In genomic region chr3:28348637-28349396, GRCh38 we compare ENCODE assay signal across 8 cellular contexts. TPM values are rescaled to one million over a fixed set of nuclear protein-coding genes. Genes with fewer than 3 reads are reported as not detected.
DNase-seq lines count a peak whose midpoint lies in the region; ATAC-seq, FAIRE-seq and TF ChIP-seq lines count a peak whose summit lies in the region.

Gene AZI2 (minus strand): TSS chr3:28348824. CDS start chr3:28340617, 8,207 bp downstream.
Gene ZCWPW2 (plus strand): TSS chr3:28348721. CDS start chr3:28413069, 64,348 bp downstream.

- H3K9ac ChIP-seq in HepG2 (ENCODE audit: insufficient read depth, low read depth, low read length): peak within 1 kb of the TSS; percentile 86

- H3K4me3 ChIP-seq in HepG2 (replicated peaks in 1 of 3; ENCODE audit: insufficient read depth in 1 of 3, low read depth in 2 of 3, low read length in 3 of 3): peak within 1 kb of the TSS; percentile 76 to 94 (median 93)

- intact Hi-C loops in dendritic cell treated with granulocyte-macrophage colony-stimulating factor and Interleukin-4, amounts not matched to agents 40 ng/mL and 50 ng/mL, for 4 days (cut with micrococcal nuclease): loop anchor here (1.0 to 2.0 kb wide), 2 partner anchors 27 to 104 kb away; no protein-coding TSS in a partner anchor
- intact Hi-C loops in HepG2 (cut with micrococcal nuclease; ENCODE audit: unreplicated experiment): loop anchor here (5.0 to 10.0 kb wide), 3 partner anchors 107 to 987 kb away; partner anchors contain the start of gene CMC1

- peak within 1 kb of the TSS; percentile 100 for H3K27ac Mint-ChIP-seq in dendritic cell treated with granulocyte-macrophage colony-stimulating factor and Interleukin-4, amounts not matched to agents 40 ng/mL and 50 ng/mL, for 4 days

- 2% methylated on average over 39 of the region's 79 CpGs for WGBS in HepG2 (ENCODE audit: low lambda C conversion rate)

- peak; percentile 68 for FAIRE-seq in HepG2 (lab: Jason Lieb, UNC)

- H3K27me3 Mint-ChIP-seq in dendritic cell treated with granulocyte-macrophage colony-stimulating factor and Interleukin-4, amounts not matched to agents 40 ng/mL and 50 ng/mL, for 4 days: no peaks in the 10 kb centered on the region

- TF ChIP-seq CTCF in C4-2B (conservative IDR thresholded peaks at IDR 0.05) (peak; percentile 24), HepG2 (CRISPR knock-in tag; IDR thresholded peaks at IDR 0.05) (peak; percentile 61)

- H4K20me1 ChIP-seq in HepG2 (ENCODE audit: insufficient read depth, low read length): no peaks in the 10 kb centered on the region; the same call in 1 of the 2 replicates

- TF ChIP-seq RAD21 in HepG2 (CRISPR knock-in tag; IDR thresholded peaks at IDR 0.05): no peak; the same call in 1 of the 2 replicates

- H3K4me2 ChIP-seq in HepG2 (ENCODE audit: low read depth, low read length): peak within 1 kb of the TSS; percentile 76

- ATAC-seq in GM19328 (IDR thresholded peaks at IDR 0.05; ENCODE audit: unreplicated experiment) (peak; percentile 91), HG03520 (IDR thresholded peaks at IDR 0.05; ENCODE audit: unreplicated experiment) (peak; percentile 85), HepG2 (peak; percentile 91)

- POLR2A ChIA-PET in HepG2 (lab: Yijun Ruan, JAX): interaction anchor here (0.7 to 1.9 kb wide), 13 partner anchors 9 to 864 kb away, joined by 3 to 15 read pairs (median 5); partner anchors contain the start of genes CMC1, EOMES and SLC4A7

- H3K4me1 ChIP-seq in HepG2 (ENCODE audit: insufficient read depth, low read length): peaks cover 36% of the 10 kb centered on the region

- peak within 1 kb of the TSS; percentile 93 for H2AFZ ChIP-seq in HepG2 (ENCODE audit: low read length)

- peaks cover 37% of the 10 kb centered on the region for H3K4me1 Mint-ChIP-seq in dendritic cell treated with granulocyte-macrophage colony-stimulating factor and Interleukin-4, amounts not matched to agents 40 ng/mL and 50 ng/mL, for 4 days (ENCODE audit: low read depth)

- in situ Hi-C loops in HepG2 (cut with HindIII; ENCODE audit: extremely low pct_ligation_motif_present, low pct_unique_long_range_greater_than_20kb): no loop called here

- peaks cover 49% of the 10 kb centered on the region for H3K79me2 ChIP-seq in HepG2 (ENCODE audit: insufficient read depth, low read length)

- peak; percentile 89 for DNase-seq in NCI-H526 treated with DMSO at 0.1 percent for 48 hours (lab: John Stamatoyannopoulos, UW)
- peak; percentile 90 for DNase-seq in activated CD4-positive, alpha-beta T cell treated with anti-CD3 and anti-CD28 coated beads, Interleukin-2, amount 50 U/mL, for 1 hour
- DNase-seq in HepG2 (ENCODE audit: low spot score): peak; percentile 89
- DNase-seq in stimulated activated CD4-positive, alpha-beta T cell treated with anti-CD3 and anti-CD28 coated beads, Interleukin-4, amount 100 ng/mL, for 1 hour: peak; percentile 91

- BruUV-seq in HepG2 (replicated peaks; lab: Mats Ljungman, UMichigan): no TSS peak

- H3K36me3 ChIP-seq in HepG2 (replicated peaks in 1 of 2; ENCODE audit: control insufficient read depth in 1 of 2, insufficient read depth in 2 of 2, low read length in 2 of 2): no peaks in the 10 kb centered on the region

- CTCF ChIA-PET in HepG2 (lab: Yijun Ruan, JAX; ENCODE audit: low intra/inter-chr PET ratio, low total read pairs): no interaction called here

- peak within 1 kb of the TSS; percentile 88 for H3K27ac ChIP-seq in C4-2B
- H3K27ac ChIP-seq in HepG2 (ENCODE audit: extremely low read length, insufficient read depth, low read length): peak within 1 kb of the TSS; percentile 96

- TF ChIP-seq POLR2A in HepG2 (IDR thresholded peaks at IDR 0.05; ENCODE audit: insufficient read depth in 1 of 2, low read depth in 2 of 2, low read length in 2 of 2): peak; percentile 73 to 75

- H3K4me3 Mint-ChIP-seq in dendritic cell treated with granulocyte-macrophage colony-stimulating factor and Interleukin-4, amounts not matched to agents 40 ng/mL and 50 ng/mL, for 4 days: peak within 1 kb of the TSS; percentile 95

- peaks cover 51% of the 10 kb centered on the region for H3K36me3 Mint-ChIP-seq in dendritic cell treated with granulocyte-macrophage colony-stimulating factor and Interleukin-4, amounts not matched to agents 40 ng/mL and 50 ng/mL, for 4 days (ENCODE audit: low read depth)

- peaks cover 19% of the 10 kb centered on the region for H3K9me3 Mint-ChIP-seq in dendritic cell treated with granulocyte-macrophage colony-stimulating factor and Interleukin-4, amounts not matched to agents 40 ng/mL and 50 ng/mL, for 4 days

- H3K27me3 ChIP-seq in HepG2 (ENCODE audit: control insufficient read depth in 1 of 2, insufficient read depth in 2 of 2, low read length in 2 of 2): no peaks in the 10 kb centered on the region

- no peaks in the 10 kb centered on the region for H3K9me3 ChIP-seq in HepG2 (ENCODE audit: low read length)

- no peak for TF ChIP-seq EP300 in HepG2 (IDR thresholded peaks at IDR 0.05; ENCODE audit: low read depth in 2 of 2, low read length in 2 of 2)
- TF ChIP-seq EP300 in HepG2 (CRISPR knock-in tag; IDR thresholded peaks at IDR 0.05; ENCODE audit: borderline replicate concordance): peak; percentile 12; the same call in 1 of the 2 replicates

TF ChIP-seq in HepG2, 621 proteins besides CTCF, POLR2A, EP300 and RAD21 (continues in another document):
- TF ChIP-seq LCORL (IDR thresholded peaks at IDR 0.05) (no peak), LCORL (CRISPR knock-in tag; IDR thresholded peaks at IDR 0.05) (peak; percentile 49; the same call in 1 of the 2 replicates), MED8 (CRISPR knock-in tag; IDR thresholded peaks at IDR 0.05; ENCODE audit: insufficient replicate concordance) (peak; percentile 88), TOPORS (CRISPR knock-in tag; IDR thresholded peaks at IDR 0.05) (no peak), TBP (CRISPR knock-in tag; IDR thresholded peaks at IDR 0.05) (no peak), ZFAT (CRISPR knock-in tag; conservative IDR thresholded peaks at IDR 0.05) (no peak), ZNF296 (CRISPR knock-in tag; conservative IDR thresholded peaks at IDR 0.05) (no peak), ZNF740 (CRISPR knock-in tag; IDR thresholded peaks at IDR 0.05) (peak; percentile 71; the same call in 1 of the 2 replicates), DPF2 (CRISPR knock-in tag; IDR thresholded peaks at IDR 0.05; ENCODE audit: borderline replicate concordance, low read depth) (no peak), ATRX (CRISPR knock-in tag; IDR thresholded peaks at IDR 0.05; ENCODE audit: borderline replicate concordance) (no peak)

RNA-seq across cellular contexts. Expression of gene AZI2, which starts in this region (rescaled TPM):
- 43.7 and 48.4 TPM in 2 replicates for total RNA-seq in HepG2 (2016; rRNA removed; fragmentation: Illumina TruSeq; extraction: Trizol)
- total RNA-seq in HepG2 (2016; cell fraction: cytosol; rRNA removed; fragmentation: Illumina TruSeq; extraction: Trizol; ENCODE audit: low read depth): 20.5 and 21.3 TPM in 2 replicates
- 44.0 and 46.7 TPM in 2 replicates for total RNA-seq in HepG2 (2016; cell fraction: insoluble cytoplasmic fraction; rRNA removed; fragmentation: Illumina TruSeq; extraction: Trizol)
- 52.1 and 54.6 TPM in 2 replicates for total RNA-seq in HepG2 (2016; cell fraction: membrane; rRNA removed; fragmentation: Illumina TruSeq; extraction: Trizol)
- 36.4 and 39.6 TPM in 2 replicates for total RNA-seq in HepG2 (2016; cell fraction: nucleus; rRNA removed; fragmentation: Illumina TruSeq; extraction: Trizol)
- polyA plus RNA-seq in HepG2 (2011; rRNA removed): 38.2 and 49.8 TPM in 2 replicates
- polyA plus RNA-seq in HepG2 (2011; cell fraction: cytosol; rRNA removed): 22.8 and 24.7 TPM in 2 replicates
- polyA plus RNA-seq in HepG2 (2011; cell fraction: nucleus; rRNA removed): 38.0 and 42.2 TPM in 2 replicates
- polyA plus RNA-seq in HepG2 (2012): 45.5 and 51.6 TPM in 2 replicates
- polyA plus RNA-seq in HepG2 (2016; cell fraction: cytosol; fragmentation: Illumina TruSeq; extraction: Trizol; ENCODE audit: low read depth): 23.5 and 30.9 TPM in 2 replicates
- 59.9 and 65.2 TPM in 2 replicates for polyA plus RNA-seq in HepG2 (2016; cell fraction: insoluble cytoplasmic fraction; fragmentation: Illumina TruSeq; extraction: Trizol; ENCODE audit: low read depth)
- 52.0 and 57.2 TPM in 2 replicates for polyA plus RNA-seq in HepG2 (2016; cell fraction: membrane; fragmentation: Illumina TruSeq; extraction: Trizol; ENCODE audit: low read depth)
- polyA plus RNA-seq in HepG2 (2016; cell fraction: nucleus; fragmentation: Illumina TruSeq; extraction: Trizol; ENCODE audit: insufficient read depth, low read depth): 46.5 and 51.3 TPM in 2 replicates
- 9.4 and 12.6 TPM in 2 replicates for polyA minus RNA-seq in HepG2 (2011; rRNA and poly(A)+ RNA removed; ENCODE audit: low replicate concordance)
- polyA minus RNA-seq in HepG2 (2011; cell fraction: cytosol; rRNA and poly(A)+ RNA removed): 26.1 and 30.8 TPM in 2 replicates
- polyA minus RNA-seq in HepG2 (2011; cell fraction: nucleus; rRNA and poly(A)+ RNA removed): 90.8 and 117 TPM in 2 replicates

RNA-seq across cellular contexts. Expression of gene ZCWPW2, which starts in this region (rescaled TPM):
- total RNA-seq in HepG2 (2016; rRNA removed; fragmentation: Illumina TruSeq; extraction: Trizol): 0.46 and 0.53 TPM in 2 replicates
- 0.18 and 0.30 TPM in 2 replicates for total RNA-seq in HepG2 (2016; cell fraction: cytosol; rRNA removed; fragmentation: Illumina TruSeq; extraction: Trizol; ENCODE audit: low read depth)
- 0.35 and 0.40 TPM in 2 replicates for total RNA-seq in HepG2 (2016; cell fraction: insoluble cytoplasmic fraction; rRNA removed; fragmentation: Illumina TruSeq; extraction: Trizol)
- total RNA-seq in HepG2 (2016; cell fraction: membrane; rRNA removed; fragmentation: Illumina TruSeq; extraction: Trizol): 0.15 TPM in 1 of 2 replicates, not detected in the other
- 0.22 and 0.72 TPM in 2 replicates for total RNA-seq in HepG2 (2016; cell fraction: nucleus; rRNA removed; fragmentation: Illumina TruSeq; extraction: Trizol)
- 0.14 and 0.17 TPM in 2 replicates for polyA plus RNA-seq in HepG2 (2011; rRNA removed)
- 0.14 TPM in 1 of 2 replicates, not detected in the other for polyA plus RNA-seq in HepG2 (2011; cell fraction: cytosol; rRNA removed)
- polyA plus RNA-seq in HepG2 (2011; cell fraction: nucleus; rRNA removed): 0.19 TPM in 1 of 2 replicates, not detected in the other
- polyA plus RNA-seq in HepG2 (2012): 0.25 and 0.43 TPM in 2 replicates
- 0.19 TPM in 1 of 2 replicates, not detected in the other for polyA plus RNA-seq in HepG2 (2016; cell fraction: cytosol; fragmentation: Illumina TruSeq; extraction: Trizol; ENCODE audit: low read depth)
- 0.25 and 0.34 TPM in 2 replicates for polyA plus RNA-seq in HepG2 (2016; cell fraction: insoluble cytoplasmic fraction; fragmentation: Illumina TruSeq; extraction: Trizol; ENCODE audit: low read depth)
- polyA plus RNA-seq in HepG2 (2016; cell fraction: membrane; fragmentation: Illumina TruSeq; extraction: Trizol; ENCODE audit: low read depth): 0.27 TPM in 1 of 2 replicates, not detected in the other
- polyA plus RNA-seq in HepG2 (2016; cell fraction: nucleus; fragmentation: Illumina TruSeq; extraction: Trizol; ENCODE audit: insufficient read depth, low read depth): not detected in 2 replicates
- polyA minus RNA-seq in HepG2 (2011; rRNA and poly(A)+ RNA removed; ENCODE audit: low replicate concordance): 0.34 TPM in 1 of 2 replicates, not detected in the other
- not detected in 2 replicates for polyA minus RNA-seq in HepG2 (2011; cell fraction: cytosol; rRNA and poly(A)+ RNA removed)
- 1.1 TPM in 1 of 2 replicates, not detected in the other for polyA minus RNA-seq in HepG2 (2011; cell fraction: nucleus; rRNA and poly(A)+ RNA removed)

Comparison
In these comparisons a context has a peak if more than half of its experiments do, and no peak if none do; other contexts are left out.
1. Peak in every context shown above with its lines: DNase-seq, ATAC-seq, H3K4me3 ChIP-seq and H3K27ac ChIP-seq.